Comparison of ENCODE assay signal across 24 cellular contexts in the genomic region with DNA sequence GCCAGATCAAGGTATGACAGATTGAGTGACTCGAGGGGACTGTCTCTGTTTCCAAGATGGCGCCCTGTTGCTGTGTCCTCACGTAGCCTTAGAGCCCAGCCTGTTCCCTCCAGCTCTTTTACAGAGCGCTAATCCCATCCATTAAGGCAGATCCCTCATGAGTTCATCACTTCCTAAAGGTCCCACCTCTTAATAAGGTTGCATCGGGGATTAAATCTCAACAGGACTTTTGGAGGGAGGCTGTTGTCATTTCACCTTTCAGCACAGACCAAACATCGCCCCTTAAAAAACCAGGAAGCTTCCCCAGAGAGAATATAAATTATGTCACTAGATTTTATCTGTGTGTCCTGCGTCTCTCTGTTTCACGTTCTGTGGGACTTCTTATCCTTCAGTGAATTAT.
"Had no signal": no experiment of that assay in that cellular context is flagged by ENCODE, and none has a peak within 500 bp of the region (broad histone marks: within the 10 kb centered on the region; RNA-seq: fewer than 3 reads in every experiment).

No MANE protein-coding gene starts in this region.

- H3K27me3 ChIP-seq: hepatocyte, thyroid gland had no signal

- H3K27ac Mint-ChIP-seq: activated CD4-positive, alpha-beta T cell treated with anti-CD3 and anti-CD28 coated beads, Interleukin-2, amount 10 ng/mL, durations not matched to agents 7 days and 5 days; activated CD8-positive, alpha-beta memory T cell treated with anti-CD3 and anti-CD28 coated beads, Interleukin-2, amount 10 ng/mL, durations not matched to agents 7 days and 5 days; activated CD8-positive, alpha-beta T cell treated with anti-CD3 and anti-CD28 coated beads for 36 hours; activated naive CD4-positive, alpha-beta T cell treated with anti-CD3 and anti-CD28 coated beads, Interleukin-2, amount 50 U/mL, for 24 hours; activated T-helper 1 cell treated with anti-CD3 and anti-CD28 coated beads, Interleukin-12 subunit alpha, Interleukin-12 subunit beta, Interleukin-2, Interleukin-4 antibody, amounts not matched to agents 30 ng/mL and 10 ng/mL and 1 ng/mL, durations not matched to agents 14 hours and 24 hours and 36 hours; brain; natural killer cell treated with Interleukin-12 subunit alpha and Interleukin-12 subunit beta and Interleukin-15 and Interleukin-18, amount 100 ng/mL, for 72 hours; stimulated activated naive CD8-positive, alpha-beta T cell treated with anti-CD3 and anti-CD28 coated beads, Interleukin-15, Interleukin-2, amounts not matched to agents 100 ng/mL and 50 ng/mL, for 24 hours had no signal

- H3K4me1 Mint-ChIP-seq: activated CD4-positive, alpha-beta T cell treated with anti-CD3 and anti-CD28 coated beads, Interleukin-2, amount 10 ng/mL, durations not matched to agents 7 days and 5 days; activated CD8-positive, alpha-beta memory T cell treated with anti-CD3 and anti-CD28 coated beads, Interleukin-2, amount 10 ng/mL, durations not matched to agents 7 days and 5 days; activated naive CD4-positive, alpha-beta T cell treated with anti-CD3 and anti-CD28 coated beads, Interleukin-2, amount 50 U/mL, for 24 hours had no signal

- H3K79me2 ChIP-seq: hepatocyte, parathyroid adenoma had no signal

- H3K9me3 Mint-ChIP-seq: activated CD8-positive, alpha-beta T cell treated with anti-CD3 and anti-CD28 coated beads for 36 hours; activated naive CD4-positive, alpha-beta T cell treated with anti-CD3 and anti-CD28 coated beads, Interleukin-2, amount 50 U/mL, for 24 hours; activated T-helper 1 cell treated with anti-CD3 and anti-CD28 coated beads, Interleukin-12 subunit alpha, Interleukin-12 subunit beta, Interleukin-2, Interleukin-4 antibody, amounts not matched to agents 30 ng/mL and 10 ng/mL and 1 ng/mL, durations not matched to agents 14 hours and 24 hours and 36 hours; natural killer cell treated with Interleukin-12 subunit alpha and Interleukin-12 subunit beta and Interleukin-15 and Interleukin-18, amount 100 ng/mL, for 72 hours; stimulated activated naive CD8-positive, alpha-beta T cell treated with anti-CD3 and anti-CD28 coated beads, Interleukin-15, Interleukin-2, amounts not matched to agents 100 ng/mL and 50 ng/mL, for 24 hours had no signal

- H3K27ac ChIP-seq: foreskin keratinocyte, hepatocyte, left ventricle myocardium inferior, parathyroid adenoma, thyroid gland had no signal

- H3K9me3 ChIP-seq: left ventricle myocardium inferior, thyroid gland had no signal

- H3K4me3 Mint-ChIP-seq: activated CD4-positive, alpha-beta T cell treated with anti-CD3 and anti-CD28 coated beads, Interleukin-2, amount 10 ng/mL, durations not matched to agents 7 days and 5 days; activated CD8-positive, alpha-beta memory T cell treated with anti-CD3 and anti-CD28 coated beads, Interleukin-2, amount 10 ng/mL, durations not matched to agents 7 days and 5 days; activated CD8-positive, alpha-beta T cell treated with anti-CD3 and anti-CD28 coated beads for 36 hours; activated naive CD4-positive, alpha-beta T cell treated with anti-CD3 and anti-CD28 coated beads, Interleukin-2, amount 50 U/mL, for 24 hours; activated T-helper 1 cell treated with anti-CD3 and anti-CD28 coated beads, Interleukin-12 subunit alpha, Interleukin-12 subunit beta, Interleukin-2, Interleukin-4 antibody, amounts not matched to agents 30 ng/mL and 10 ng/mL and 1 ng/mL, durations not matched to agents 14 hours and 24 hours and 36 hours; brain; natural killer cell treated with Interleukin-12 subunit alpha and Interleukin-12 subunit beta and Interleukin-15 and Interleukin-18, amount 100 ng/mL, for 72 hours; stimulated activated naive CD8-positive, alpha-beta T cell treated with anti-CD3 and anti-CD28 coated beads, Interleukin-15, Interleukin-2, amounts not matched to agents 100 ng/mL and 50 ng/mL, for 24 hours had no signal

- DNase-seq: activated CD4-positive, alpha-beta T cell treated with anti-CD3 and anti-CD28 coated beads, Interleukin-2, amount 10 ng/mL, durations not matched to agents 7 days and 5 days; activated CD8-positive, alpha-beta memory T cell treated with anti-CD3 and anti-CD28 coated beads, Interleukin-2, amount 10 ng/mL, durations not matched to agents 7 days and 5 days; activated CD8-positive, alpha-beta T cell treated with anti-CD3 and anti-CD28 coated beads for 36 hours; activated gamma-delta T cell treated with Interleukin-2 at 50 U/mL for 16 hours; anterior cingulate cortex; caudate nucleus; dermis blood vessel endothelial cell; effector CD8-positive, alpha-beta T cell; erythroblast; foreskin keratinocyte; glutamatergic neuron; left ventricle myocardium inferior; right cardiac atrium; stimulated activated CD4-positive, alpha-beta T cell treated with anti-CD3 and anti-CD28 coated beads, Interleukin-1b, Interleukin-23, amount 100 ng/mL, for 48 hours; substantia nigra; thyroid gland had no signal

- H3K4me1 ChIP-seq: foreskin keratinocyte, left ventricle myocardium inferior, parathyroid adenoma, thyroid gland had no signal

- H2AFZ ChIP-seq: hepatocyte, parathyroid adenoma had no signal

- H3K4me2 ChIP-seq: hepatocyte had no signal

- ATAC-seq: activated CD4-positive, CD25-positive, alpha-beta regulatory T cell treated with anti-CD3 and anti-CD28 coated beads, Interleukin-2, amount 50 U/mL, for 24 hours; activated CD8-positive, alpha-beta memory T cell treated with anti-CD3 and anti-CD28 coated beads, Interleukin-2, amount 10 ng/mL, durations not matched to agents 7 days and 5 days; activated CD8-positive, alpha-beta T cell treated with anti-CD3 and anti-CD28 coated beads for 36 hours; foreskin keratinocyte; natural killer cell treated with Interleukin-12 subunit alpha and Interleukin-12 subunit beta and Interleukin-15 and Interleukin-18, amount 100 ng/mL, for 72 hours; right cardiac atrium had no signal

- H3K36me3 Mint-ChIP-seq: activated CD8-positive, alpha-beta memory T cell treated with anti-CD3 and anti-CD28 coated beads, Interleukin-2, amount 10 ng/mL, durations not matched to agents 7 days and 5 days; activated naive CD4-positive, alpha-beta T cell treated with anti-CD3 and anti-CD28 coated beads, Interleukin-2, amount 50 U/mL, for 24 hours; brain; natural killer cell treated with Interleukin-12 subunit alpha and Interleukin-12 subunit beta and Interleukin-15 and Interleukin-18, amount 100 ng/mL, for 72 hours had no signal

- H3K4me3 ChIP-seq: hepatocyte, left ventricle myocardium inferior, thyroid gland had no signal

- H3K36me3 ChIP-seq: left ventricle myocardium inferior, thyroid gland had no signal

- H3K27me3 Mint-ChIP-seq: brain had no signal
